16 cellular contexts compared by ENCODE assay signal in the genomic region with DNA sequence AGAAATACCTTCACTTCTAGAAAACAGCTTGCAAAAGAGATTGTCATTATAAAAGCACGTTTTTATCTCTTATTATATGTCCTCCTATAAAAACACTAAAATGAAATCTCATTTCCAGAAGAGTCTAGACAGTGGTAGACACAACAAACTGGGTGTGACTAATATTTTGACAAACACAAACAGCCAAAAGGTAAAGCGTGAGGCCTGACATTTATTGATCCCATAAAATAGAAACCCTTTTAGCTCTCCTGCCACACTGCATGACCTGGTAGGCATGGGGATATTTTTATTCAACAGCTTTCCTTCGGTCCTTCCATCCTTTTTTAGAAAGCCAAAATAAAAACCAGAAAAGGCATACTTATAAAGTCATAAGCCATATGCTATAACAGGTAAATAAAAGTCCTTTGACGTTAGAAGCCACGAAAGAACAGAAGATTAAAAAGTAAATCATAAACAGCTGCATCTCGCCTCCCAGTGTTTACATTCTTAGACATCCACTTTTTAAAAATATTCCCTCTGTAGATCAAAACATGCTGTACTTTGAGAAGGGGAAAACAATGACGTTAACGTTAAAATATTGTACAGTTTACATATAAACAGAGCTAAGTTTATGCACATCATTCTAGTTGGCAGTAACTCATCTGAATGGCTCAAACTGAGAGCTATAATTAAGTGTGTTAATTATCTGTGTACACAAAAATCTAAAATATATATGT. TPM values are rescaled to one million over a fixed set of nuclear protein-coding genes. Genes with fewer than 3 reads are reported as not detected.
A peak's percentile ranks its signal among the peaks of the same experiment; 100 is the strongest.
DNase-seq lines count a peak whose midpoint lies in the region; ATAC-seq and TF ChIP-seq lines count a peak whose summit lies in the region.
"Had no signal": no experiment of that assay in that cellular context is flagged by ENCODE, and none has a peak within 500 bp of the region (broad histone marks: within the 10 kb centered on the region; RNA-seq: fewer than 3 reads in every experiment).

No MANE protein-coding gene starts in this region.

- H3K9me3 ChIP-seq in right atrium auricular region (no peaks in the 10 kb centered on the region), colonic mucosa (no peaks in the 10 kb centered on the region), muscle layer of duodenum (ENCODE audit: control insufficient read depth in 1 of 2, low read length in 2 of 2) (no peaks in the 10 kb centered on the region)

- POLR2A ChIA-PET in RWPE1 (lab: Yijun Ruan, JAX; ENCODE audit: low non-redundant PET), result interaction anchor here (0.5 kb wide), 1 partner anchor 247 kb away, joined by 3 read pairs; no protein-coding TSS in a partner anchor

- intact Hi-C loops in left ventricle myocardium superior (cut with micrococcal nuclease), result no loop called here
- intact Hi-C loops in colonic mucosa (cut with DNase I), result no loop called here

- TF ChIP-seq CTCF in right atrium auricular region (IDR thresholded peaks at IDR 0.05) (no peak), colonic mucosa (IDR thresholded peaks at IDR 0.05) (no peak), RWPE1 (conservative IDR thresholded peaks at IDR 0.05; ENCODE audit: low read depth) (no peak)

- CTCF ChIA-PET in RWPE1 (lab: Yijun Ruan, JAX), result interaction anchor here (0.6 kb wide), 1 partner anchor 363 kb away, joined by 3 read pairs; no protein-coding TSS in a partner anchor

- H3K4me3 ChIP-seq in right atrium auricular region, result no peak overlapping the region
- no peak overlapping the region for H3K4me3 ChIP-seq in colonic mucosa
- no peak overlapping the region for H3K4me3 ChIP-seq in muscle layer of duodenum (ENCODE audit: low read depth in 1 of 2, low read length in 2 of 2)
- H3K4me3 ChIP-seq: GM12878 had no signal

- H3K27ac ChIP-seq in right atrium auricular region, result peak overlapping the region; percentile 28 to 70
- peak overlapping the region; percentile 17 for H3K27ac ChIP-seq in colonic mucosa
- H3K27ac ChIP-seq in muscle layer of duodenum (ENCODE audit: low read length), result peak overlapping the region; percentile 32
- no peak overlapping the region for H3K27ac ChIP-seq in RWPE1

- H3K36me3 ChIP-seq in right atrium auricular region, result no peaks in the 10 kb centered on the region
- no peaks in the 10 kb centered on the region for H3K36me3 ChIP-seq in colonic mucosa
- H3K36me3 ChIP-seq in muscle layer of duodenum (ENCODE audit: control insufficient read depth in 1 of 2, insufficient read depth in 2 of 2, low read length in 2 of 2), result no peaks in the 10 kb centered on the region

- H3K27me3 ChIP-seq in right atrium auricular region (no peaks in the 10 kb centered on the region), colonic mucosa (no peaks in the 10 kb centered on the region), muscle layer of duodenum (ENCODE audit: low read depth, low read length) (no peaks in the 10 kb centered on the region)

- no peak overlapping the region for H3K9ac ChIP-seq in colonic mucosa (ENCODE audit: low read depth in 2 of 2, low read length in 2 of 2)

- H3K4me1 ChIP-seq in right atrium auricular region (peaks cover 0 to 26% of the 10 kb centered on the region in 2 donors), colonic mucosa (no peaks in the 10 kb centered on the region), muscle layer of duodenum (ENCODE audit: control insufficient read depth in 1 of 2, insufficient read depth in 2 of 2, low read length in 2 of 2) (peaks cover 0 to 16% of the 10 kb centered on the region in 2 donors)

- DNase-seq in right atrium auricular region (ENCODE audit: low spot score) (no peak), left ventricle myocardium superior (no peak), colonic mucosa (no peak), NCI-H526 treated with DMSO at 0.1 percent for 48 hours (lab: John Stamatoyannopoulos, UW) (no peak), RWPE1 (ENCODE audit: low spot score) (no peak)
- DNase-seq: ACHN; activated CD4-positive, alpha-beta T cell treated with anti-CD3 and anti-CD28 coated beads for 36 hours; activated T-cell treated with anti-CD3 and anti-CD28 coated beads, Interleukin-2, amount 50 U/mL, for 48 hours; anterior cingulate cortex; endodermal cell; NCI-H1694 treated with DMSO at 0.1 percent for 48 hours; T-cell had no signal

- ATAC-seq in left ventricle myocardium superior (no peak), HG02970 (IDR thresholded peaks at IDR 0.05; ENCODE audit: low FRiP score, unreplicated experiment) (no peak), GM18858 (IDR thresholded peaks at IDR 0.05; ENCODE audit: unreplicated experiment) (no peak)
- ATAC-seq: activated CD4-positive, alpha-beta T cell treated with anti-CD3 and anti-CD28 coated beads for 36 hours; GM12878; T-cell had no signal

RNA-seq across cellular contexts. Expression of a gene that starts 44.6 kb away (rescaled TPM):
- total RNA-seq in right atrium auricular region, result 10 to 100 TPM; 14.6 to 15.8 TPM
- 24.1 TPM for total RNA-seq in left ventricle myocardium superior
- total RNA-seq in colonic mucosa, result 10 to 100 TPM in 1 of 2 donors, 1 to 10 TPM in 1; 9.5 to 17.4 TPM
